In genomic region chr3:13016083-13016725, GRCh38 we compare ENCODE assay signal across 1 cellular context.
TF ChIP-seq lines count a peak whose summit lies in the region.

No MANE protein-coding gene starts in this region.

TF ChIP-seq in GM23338, 12 proteins besides CTCF, POLR2A, EP300 and RAD21 (continued from another document):
- no peak for TF ChIP-seq STAT1 (IDR thresholded peaks at IDR 0.05; ENCODE audit: unreplicated experiment)
- TF ChIP-seq NANOG (IDR thresholded peaks at IDR 0.05; ENCODE audit: borderline replicate concordance) = no peak
- no peak for TF ChIP-seq CREB1 (CRISPR knock-in tag; IDR thresholded peaks at IDR 0.05; ENCODE audit: low read depth)
- TF ChIP-seq JUNB (IDR thresholded peaks at IDR 0.05; ENCODE audit: unreplicated experiment) = no peak
- no peak for TF ChIP-seq POLR2AphosphoS5 (IDR thresholded peaks at IDR 0.05; ENCODE audit: low read depth)
- TF ChIP-seq, protein P1, sequence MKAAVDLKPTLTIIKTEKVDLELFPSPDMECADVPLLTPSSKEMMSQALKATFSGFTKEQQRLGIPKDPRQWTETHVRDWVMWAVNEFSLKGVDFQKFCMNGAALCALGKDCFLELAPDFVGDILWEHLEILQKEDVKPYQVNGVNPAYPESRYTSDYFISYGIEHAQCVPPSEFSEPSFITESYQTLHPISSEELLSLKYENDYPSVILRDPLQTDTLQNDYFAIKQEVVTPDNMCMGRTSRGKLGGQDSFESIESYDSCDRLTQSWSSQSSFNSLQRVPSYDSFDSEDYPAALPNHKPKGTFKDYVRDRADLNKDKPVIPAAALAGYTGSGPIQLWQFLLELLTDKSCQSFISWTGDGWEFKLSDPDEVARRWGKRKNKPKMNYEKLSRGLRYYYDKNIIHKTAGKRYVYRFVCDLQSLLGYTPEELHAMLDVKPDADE (IDR thresholded peaks at IDR 0.05) = no peak
- no peak for TF ChIP-seq EZH2phosphoT487 (IDR thresholded peaks at IDR 0.05; ENCODE audit: unreplicated experiment)
